ENCODE assay signal across 1 cellular context in genomic region chr3:136250226-136250861, GRCh38.
TF ChIP-seq lines count a peak whose summit lies in the region.

Gene PCCB (plus strand): TSS chr3:136250340. CDS start chr3:136250376, 36 bp downstream.

TF ChIP-seq in K562, 482 proteins besides CTCF, POLR2A, EP300 and RAD21 (continued from another document and continues in another):
- TF ChIP-seq, protein P1, sequence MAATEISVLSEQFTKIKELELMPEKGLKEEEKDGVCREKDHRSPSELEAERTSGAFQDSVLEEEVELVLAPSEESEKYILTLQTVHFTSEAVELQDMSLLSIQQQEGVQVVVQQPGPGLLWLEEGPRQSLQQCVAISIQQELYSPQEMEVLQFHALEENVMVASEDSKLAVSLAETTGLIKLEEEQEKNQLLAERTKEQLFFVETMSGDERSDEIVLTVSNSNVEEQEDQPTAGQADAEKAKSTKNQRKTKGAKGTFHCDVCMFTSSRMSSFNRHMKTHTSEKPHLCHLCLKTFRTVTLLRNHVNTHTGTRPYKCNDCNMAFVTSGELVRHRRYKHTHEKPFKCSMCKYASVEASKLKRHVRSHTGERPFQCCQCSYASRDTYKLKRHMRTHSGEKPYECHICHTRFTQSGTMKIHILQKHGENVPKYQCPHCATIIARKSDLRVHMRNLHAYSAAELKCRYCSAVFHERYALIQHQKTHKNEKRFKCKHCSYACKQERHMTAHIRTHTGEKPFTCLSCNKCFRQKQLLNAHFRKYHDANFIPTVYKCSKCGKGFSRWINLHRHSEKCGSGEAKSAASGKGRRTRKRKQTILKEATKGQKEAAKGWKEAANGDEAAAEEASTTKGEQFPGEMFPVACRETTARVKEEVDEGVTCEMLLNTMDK (IDR thresholded peaks at IDR 0.05; ENCODE audit: borderline replicate concordance, insufficient read depth, low read depth, low read length, poor library complexity, severe bottlenecking) = peak; percentile 100
- TF ChIP-seq NR4A1 (CRISPR knock-in tag; IDR thresholded peaks at IDR 0.05) (no peak), NR4A1 (tag; IDR thresholded peaks at IDR 0.05) (no peak), NR2C2 (CRISPR knock-in tag; IDR thresholded peaks at IDR 0.05) (0 out of 2 replicates have a peak, but pooled peaks have one; percentile 48), NR2C2 (tag; IDR thresholded peaks at IDR 0.05) (peak; percentile 67), ZNF561 (CRISPR knock-in tag; conservative IDR thresholded peaks at IDR 0.05) (no peak), KLF1 (tag; IDR thresholded peaks at IDR 0.05) (peak; percentile 49), ZNF274 (IDR thresholded peaks at IDR 0.05; ENCODE audit: borderline replicate concordance, low read depth, low read length) (no peak), HMG20B (CRISPR knock-in tag; IDR thresholded peaks at IDR 0.05) (no peak), RB1 (IDR thresholded peaks at IDR 0.05; ENCODE audit: low read depth) (peak; percentile 82), DMBX1 (CRISPR knock-in tag; IDR thresholded peaks at IDR 0.05; ENCODE audit: borderline replicate concordance) (no peak), XRCC4 (IDR thresholded peaks at IDR 0.05; ENCODE audit: extremely low read depth, insufficient read depth, insufficient read length) (no peak), GATAD2A (IDR thresholded peaks at IDR 0.05) (no peak), BCOR (IDR thresholded peaks at IDR 0.05) (no peak), SMAD2 (IDR thresholded peaks at IDR 0.05; ENCODE audit: low read depth, low read length) (no peak), OTX1 (CRISPR knock-in tag; IDR thresholded peaks at IDR 0.05) (no peak), SMARCA5 (IDR thresholded peaks at IDR 0.05) (no peak), CBX8 (IDR thresholded peaks at IDR 0.05; ENCODE audit: borderline replicate concordance, extremely low read depth, low read depth, low read length, poor library complexity, severe bottlenecking) (no peak), ZNF395 (CRISPR knock-in tag; IDR thresholded peaks at IDR 0.05) (no peak; the same call in 1 of the 2 replicates), GTF2A2 (tag; IDR thresholded peaks at IDR 0.05) (no peak), JUND (IDR thresholded peaks at IDR 0.05; ENCODE audit: borderline replicate concordance, low read depth, low read length) (peak; percentile 27; the same call in 1 of the 2 replicates), JUND (tag; IDR thresholded peaks at IDR 0.05; ENCODE audit: borderline replicate concordance, low read depth, low read length) (no peak; the same call in 2 of the 3 replicates), NFRKB (IDR thresholded peaks at IDR 0.05; ENCODE audit: low read depth) (peak; percentile 77), TAF9B (IDR thresholded peaks at IDR 0.05; ENCODE audit: partially characterized antibody) (peak; percentile 93), TAF15 (IDR thresholded peaks at IDR 0.05; ENCODE audit: low read depth, low read length) (no peak), U2AF2 (optimal IDR thresholded peaks at IDR 0.05; ENCODE audit: low read depth, low read length) (no peak), SNIP1 (IDR thresholded peaks at IDR 0.05; ENCODE audit: low read depth) (no peak), RBM14 (IDR thresholded peaks at IDR 0.05; ENCODE audit: borderline replicate concordance, insufficient read depth, low read depth, low read length) (no peak), MTF1 (CRISPR knock-in tag; IDR thresholded peaks at IDR 0.05; ENCODE audit: borderline replicate concordance) (no peak), HMGN3 (IDR thresholded peaks at IDR 0.05; ENCODE audit: borderline replicate concordance, extremely low read depth, insufficient read length, low read depth, low read length) (no peak), RBBP5 (IDR thresholded peaks at IDR 0.05; ENCODE audit: borderline replicate concordance, insufficient read depth, low read length, poor library complexity, severe bottlenecking) (peak; percentile 60), XRCC5 (IDR thresholded peaks at IDR 0.05; ENCODE audit: low read depth, low read length) (no peak)
- TF ChIP-seq, protein P2, sequence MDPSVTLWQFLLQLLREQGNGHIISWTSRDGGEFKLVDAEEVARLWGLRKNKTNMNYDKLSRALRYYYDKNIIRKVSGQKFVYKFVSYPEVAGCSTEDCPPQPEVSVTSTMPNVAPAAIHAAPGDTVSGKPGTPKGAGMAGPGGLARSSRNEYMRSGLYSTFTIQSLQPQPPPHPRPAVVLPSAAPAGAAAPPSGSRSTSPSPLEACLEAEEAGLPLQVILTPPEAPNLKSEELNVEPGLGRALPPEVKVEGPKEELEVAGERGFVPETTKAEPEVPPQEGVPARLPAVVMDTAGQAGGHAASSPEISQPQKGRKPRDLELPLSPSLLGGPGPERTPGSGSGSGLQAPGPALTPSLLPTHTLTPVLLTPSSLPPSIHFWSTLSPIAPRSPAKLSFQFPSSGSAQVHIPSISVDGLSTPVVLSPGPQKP (CRISPR knock-in tag; IDR thresholded peaks at IDR 0.05) = no peak
- TF ChIP-seq, protein P3, sequence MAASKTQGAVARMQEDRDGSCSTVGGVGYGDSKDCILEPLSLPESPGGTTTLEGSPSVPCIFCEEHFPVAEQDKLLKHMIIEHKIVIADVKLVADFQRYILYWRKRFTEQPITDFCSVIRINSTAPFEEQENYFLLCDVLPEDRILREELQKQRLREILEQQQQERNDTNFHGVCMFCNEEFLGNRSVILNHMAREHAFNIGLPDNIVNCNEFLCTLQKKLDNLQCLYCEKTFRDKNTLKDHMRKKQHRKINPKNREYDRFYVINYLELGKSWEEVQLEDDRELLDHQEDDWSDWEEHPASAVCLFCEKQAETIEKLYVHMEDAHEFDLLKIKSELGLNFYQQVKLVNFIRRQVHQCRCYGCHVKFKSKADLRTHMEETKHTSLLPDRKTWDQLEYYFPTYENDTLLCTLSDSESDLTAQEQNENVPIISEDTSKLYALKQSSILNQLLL (CRISPR knock-in tag; IDR thresholded peaks at IDR 0.05; ENCODE audit: borderline replicate concordance) = no peak
- TF ChIP-seq, protein P4, sequence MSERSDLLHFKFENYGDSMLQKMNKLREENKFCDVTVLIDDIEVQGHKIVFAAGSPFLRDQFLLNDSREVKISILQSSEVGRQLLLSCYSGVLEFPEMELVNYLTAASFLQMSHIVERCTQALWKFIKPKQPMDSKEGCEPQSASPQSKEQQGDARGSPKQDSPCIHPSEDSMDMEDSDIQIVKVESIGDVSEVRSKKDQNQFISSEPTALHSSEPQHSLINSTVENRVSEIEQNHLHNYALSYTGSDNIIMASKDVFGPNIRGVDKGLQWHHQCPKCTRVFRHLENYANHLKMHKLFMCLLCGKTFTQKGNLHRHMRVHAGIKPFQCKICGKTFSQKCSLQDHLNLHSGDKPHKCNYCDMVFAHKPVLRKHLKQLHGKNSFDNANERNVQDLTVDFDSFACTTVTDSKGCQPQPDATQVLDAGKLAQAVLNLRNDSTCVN (CRISPR knock-in tag; IDR thresholded peaks at IDR 0.05) = no peak
- TF ChIP-seq, protein P5, sequence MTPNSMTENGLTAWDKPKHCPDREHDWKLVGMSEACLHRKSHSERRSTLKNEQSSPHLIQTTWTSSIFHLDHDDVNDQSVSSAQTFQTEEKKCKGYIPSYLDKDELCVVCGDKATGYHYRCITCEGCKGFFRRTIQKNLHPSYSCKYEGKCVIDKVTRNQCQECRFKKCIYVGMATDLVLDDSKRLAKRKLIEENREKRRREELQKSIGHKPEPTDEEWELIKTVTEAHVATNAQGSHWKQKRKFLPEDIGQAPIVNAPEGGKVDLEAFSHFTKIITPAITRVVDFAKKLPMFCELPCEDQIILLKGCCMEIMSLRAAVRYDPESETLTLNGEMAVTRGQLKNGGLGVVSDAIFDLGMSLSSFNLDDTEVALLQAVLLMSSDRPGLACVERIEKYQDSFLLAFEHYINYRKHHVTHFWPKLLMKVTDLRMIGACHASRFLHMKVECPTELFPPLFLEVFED (CRISPR knock-in tag; conservative IDR thresholded peaks at IDR 0.05) = no peak
- TF ChIP-seq, protein P6, sequence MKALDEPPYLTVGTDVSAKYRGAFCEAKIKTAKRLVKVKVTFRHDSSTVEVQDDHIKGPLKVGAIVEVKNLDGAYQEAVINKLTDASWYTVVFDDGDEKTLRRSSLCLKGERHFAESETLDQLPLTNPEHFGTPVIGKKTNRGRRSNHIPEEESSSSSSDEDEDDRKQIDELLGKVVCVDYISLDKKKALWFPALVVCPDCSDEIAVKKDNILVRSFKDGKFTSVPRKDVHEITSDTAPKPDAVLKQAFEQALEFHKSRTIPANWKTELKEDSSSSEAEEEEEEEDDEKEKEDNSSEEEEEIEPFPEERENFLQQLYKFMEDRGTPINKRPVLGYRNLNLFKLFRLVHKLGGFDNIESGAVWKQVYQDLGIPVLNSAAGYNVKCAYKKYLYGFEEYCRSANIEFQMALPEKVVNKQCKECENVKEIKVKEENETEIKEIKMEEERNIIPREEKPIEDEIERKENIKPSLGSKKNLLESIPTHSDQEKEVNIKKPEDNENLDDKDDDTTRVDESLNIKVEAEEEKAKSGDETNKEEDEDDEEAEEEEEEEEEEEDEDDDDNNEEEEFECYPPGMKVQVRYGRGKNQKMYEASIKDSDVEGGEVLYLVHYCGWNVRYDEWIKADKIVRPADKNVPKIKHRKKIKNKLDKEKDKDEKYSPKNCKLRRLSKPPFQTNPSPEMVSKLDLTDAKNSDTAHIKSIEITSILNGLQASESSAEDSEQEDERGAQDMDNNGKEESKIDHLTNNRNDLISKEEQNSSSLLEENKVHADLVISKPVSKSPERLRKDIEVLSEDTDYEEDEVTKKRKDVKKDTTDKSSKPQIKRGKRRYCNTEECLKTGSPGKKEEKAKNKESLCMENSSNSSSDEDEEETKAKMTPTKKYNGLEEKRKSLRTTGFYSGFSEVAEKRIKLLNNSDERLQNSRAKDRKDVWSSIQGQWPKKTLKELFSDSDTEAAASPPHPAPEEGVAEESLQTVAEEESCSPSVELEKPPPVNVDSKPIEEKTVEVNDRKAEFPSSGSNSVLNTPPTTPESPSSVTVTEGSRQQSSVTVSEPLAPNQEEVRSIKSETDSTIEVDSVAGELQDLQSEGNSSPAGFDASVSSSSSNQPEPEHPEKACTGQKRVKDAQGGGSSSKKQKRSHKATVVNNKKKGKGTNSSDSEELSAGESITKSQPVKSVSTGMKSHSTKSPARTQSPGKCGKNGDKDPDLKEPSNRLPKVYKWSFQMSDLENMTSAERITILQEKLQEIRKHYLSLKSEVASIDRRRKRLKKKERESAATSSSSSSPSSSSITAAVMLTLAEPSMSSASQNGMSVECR (CRISPR knock-in tag; IDR thresholded peaks at IDR 0.05) = peak; percentile 15; the same call in 1 of the 2 replicates
- TF ChIP-seq, protein P7, sequence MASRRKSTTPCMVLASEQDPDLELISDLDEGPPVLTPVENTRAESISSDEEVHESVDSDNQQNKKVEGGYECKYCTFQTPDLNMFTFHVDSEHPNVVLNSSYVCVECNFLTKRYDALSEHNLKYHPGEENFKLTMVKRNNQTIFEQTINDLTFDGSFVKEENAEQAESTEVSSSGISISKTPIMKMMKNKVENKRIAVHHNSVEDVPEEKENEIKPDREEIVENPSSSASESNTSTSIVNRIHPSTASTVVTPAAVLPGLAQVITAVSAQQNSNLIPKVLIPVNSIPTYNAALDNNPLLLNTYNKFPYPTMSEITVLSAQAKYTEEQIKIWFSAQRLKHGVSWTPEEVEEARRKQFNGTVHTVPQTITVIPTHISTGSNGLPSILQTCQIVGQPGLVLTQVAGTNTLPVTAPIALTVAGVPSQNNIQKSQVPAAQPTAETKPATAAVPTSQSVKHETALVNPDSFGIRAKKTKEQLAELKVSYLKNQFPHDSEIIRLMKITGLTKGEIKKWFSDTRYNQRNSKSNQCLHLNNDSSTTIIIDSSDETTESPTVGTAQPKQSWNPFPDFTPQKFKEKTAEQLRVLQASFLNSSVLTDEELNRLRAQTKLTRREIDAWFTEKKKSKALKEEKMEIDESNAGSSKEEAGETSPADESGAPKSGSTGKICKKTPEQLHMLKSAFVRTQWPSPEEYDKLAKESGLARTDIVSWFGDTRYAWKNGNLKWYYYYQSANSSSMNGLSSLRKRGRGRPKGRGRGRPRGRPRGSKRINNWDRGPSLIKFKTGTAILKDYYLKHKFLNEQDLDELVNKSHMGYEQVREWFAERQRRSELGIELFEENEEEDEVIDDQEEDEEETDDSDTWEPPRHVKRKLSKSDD (conservative IDR thresholded peaks at IDR 0.05; ENCODE audit: low read length) = no peak
- TF ChIP-seq, protein P8, sequence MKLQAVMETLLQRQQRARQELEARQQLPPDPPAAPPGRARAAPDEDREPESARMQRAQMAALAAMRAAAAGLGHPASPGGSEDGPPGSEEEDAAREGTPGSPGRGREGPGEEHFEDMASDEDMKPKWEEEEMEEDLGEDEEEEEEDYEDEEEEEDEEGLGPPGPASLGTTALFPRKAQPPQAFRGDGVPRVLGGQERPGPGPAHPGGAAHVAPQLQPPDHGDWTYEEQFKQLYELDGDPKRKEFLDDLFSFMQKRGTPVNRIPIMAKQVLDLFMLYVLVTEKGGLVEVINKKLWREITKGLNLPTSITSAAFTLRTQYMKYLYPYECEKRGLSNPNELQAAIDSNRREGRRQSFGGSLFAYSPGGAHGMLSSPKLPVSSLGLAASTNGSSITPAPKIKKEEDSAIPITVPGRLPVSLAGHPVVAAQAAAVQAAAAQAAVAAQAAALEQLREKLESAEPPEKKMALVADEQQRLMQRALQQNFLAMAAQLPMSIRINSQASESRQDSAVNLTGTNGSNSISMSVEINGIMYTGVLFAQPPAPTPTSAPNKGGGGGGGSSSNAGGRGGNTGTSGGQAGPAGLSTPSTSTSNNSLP (IDR thresholded peaks at IDR 0.05; ENCODE audit: borderline replicate concordance, low read depth, low read length) = no peak
- TF ChIP-seq, protein P9, sequence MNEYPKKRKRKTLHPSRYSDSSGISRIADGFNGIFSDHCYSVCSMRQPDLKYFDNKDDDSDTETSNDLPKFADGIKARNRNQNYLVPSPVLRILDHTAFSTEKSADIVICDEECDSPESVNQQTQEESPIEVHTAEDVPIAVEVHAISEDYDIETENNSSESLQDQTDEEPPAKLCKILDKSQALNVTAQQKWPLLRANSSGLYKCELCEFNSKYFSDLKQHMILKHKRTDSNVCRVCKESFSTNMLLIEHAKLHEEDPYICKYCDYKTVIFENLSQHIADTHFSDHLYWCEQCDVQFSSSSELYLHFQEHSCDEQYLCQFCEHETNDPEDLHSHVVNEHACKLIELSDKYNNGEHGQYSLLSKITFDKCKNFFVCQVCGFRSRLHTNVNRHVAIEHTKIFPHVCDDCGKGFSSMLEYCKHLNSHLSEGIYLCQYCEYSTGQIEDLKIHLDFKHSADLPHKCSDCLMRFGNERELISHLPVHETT (CRISPR knock-in tag; conservative IDR thresholded peaks at IDR 0.05 in 1 of 2, IDR thresholded peaks at IDR 0.05 in 1 of 2) = no peak
